8 cellular contexts compared by ENCODE assay signal in the genomic region with DNA sequence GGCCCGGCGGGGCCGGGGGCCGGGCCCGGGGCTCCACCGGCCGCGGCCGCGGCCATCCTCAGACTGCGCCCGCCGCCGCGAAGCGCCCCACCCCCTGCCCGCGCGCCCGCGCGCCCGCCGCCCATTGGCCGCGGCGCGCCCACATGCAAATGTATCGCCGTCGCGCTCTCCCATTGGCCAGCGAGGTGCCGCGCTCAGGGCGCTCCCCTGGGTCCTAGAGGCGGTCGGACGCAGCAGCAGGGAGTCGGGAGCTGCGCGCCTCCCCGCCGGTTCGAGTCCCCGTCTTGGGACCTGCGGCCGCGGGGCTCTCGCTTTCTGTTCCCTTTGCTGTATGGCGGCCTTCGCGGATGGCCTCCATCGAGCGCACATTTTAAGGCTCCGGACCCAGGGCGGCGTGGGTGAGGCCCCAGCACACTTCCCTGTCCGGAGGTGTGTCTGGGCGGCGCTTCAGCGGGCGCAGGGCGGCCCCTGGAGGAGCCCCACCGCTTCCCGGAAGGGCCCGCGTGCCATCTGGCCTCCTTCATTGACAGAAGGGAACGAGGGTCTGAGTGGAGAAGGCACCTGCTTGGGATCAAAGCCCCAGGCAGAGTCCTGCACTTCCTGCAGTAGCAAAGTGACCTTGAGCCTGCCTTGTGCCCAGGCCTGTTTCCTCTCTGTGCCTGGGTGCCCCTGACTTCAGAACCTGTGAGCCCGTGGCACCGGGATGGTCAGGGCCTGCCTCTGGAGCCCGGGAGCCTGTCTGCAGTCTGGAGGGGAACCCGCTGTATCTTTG. TPM values are rescaled to one million over a fixed set of nuclear protein-coding genes. Genes with fewer than 3 reads are reported as not detected.
DNase-seq lines count a peak whose midpoint lies in the region; ATAC-seq and TF ChIP-seq lines count a peak whose summit lies in the region.

A gene with protein sequence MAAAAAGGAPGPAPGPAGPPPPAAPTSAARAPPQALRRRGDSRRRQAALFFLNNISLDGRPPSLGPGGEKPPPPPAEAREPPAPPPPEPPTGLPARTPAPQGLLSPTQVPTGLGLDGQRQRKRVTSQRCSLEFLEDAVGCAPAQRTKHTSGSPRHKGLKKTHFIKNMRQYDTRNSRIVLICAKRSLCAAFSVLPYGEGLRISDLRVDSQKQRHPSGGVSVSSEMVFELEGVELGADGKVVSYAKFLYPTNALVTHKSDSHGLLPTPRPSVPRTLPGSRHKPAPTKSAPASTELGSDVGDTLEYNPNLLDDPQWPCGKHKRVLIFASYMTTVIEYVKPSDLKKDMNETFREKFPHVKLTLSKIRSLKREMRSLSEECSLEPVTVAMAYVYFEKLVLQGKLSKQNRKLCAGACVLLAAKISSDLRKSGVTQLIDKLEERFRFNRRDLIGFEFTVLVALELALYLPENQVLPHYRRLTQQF (minus strand): TSS at position 65 of the 772 bp plus-strand sequence. CDS start 9 bp downstream, at position 56.

- TF ChIP-seq CTCF in OCI-LY3 (IDR thresholded peaks at IDR 0.05; ENCODE audit: low read depth, low read length) (no peak), epithelial cell of esophagus (IDR thresholded peaks at IDR 0.05; ENCODE audit: insufficient read depth, low read depth, low read length, missing control alignments) (no peak), mucosa of descending colon (IDR thresholded peaks at IDR 0.05) (no peak)

- H3K36me3 ChIP-seq in OCI-LY3 (replicated peaks; ENCODE audit: low read depth, low read length): no peaks in the 10 kb centered on the region
- H3K36me3 ChIP-seq in mucosa of descending colon (ENCODE audit: low read depth): no peaks in the 10 kb centered on the region

- H3K4me1 ChIP-seq in OCI-LY3 (ENCODE audit: low read length) (peaks cover 34% of the 10 kb centered on the region), mucosa of descending colon (ENCODE audit: low read depth) (peaks cover 38% of the 10 kb centered on the region)

- peak within 1 kb of the TSS; percentile 94 for H3K9ac ChIP-seq in OCI-LY3 (ENCODE audit: low read length)

- H4K20me1 ChIP-seq in OCI-LY3 (ENCODE audit: insufficient read depth, low read length): peaks cover 12% of the 10 kb centered on the region; the same call in 1 of the 2 replicates

- peak; percentile 67 for ATAC-seq in GM21526 (IDR thresholded peaks at IDR 0.05; ENCODE audit: low FRiP score, unreplicated experiment)
- ATAC-seq in mucosa of descending colon: peak; percentile 83

- DNase-seq in DMS114 treated with DMSO at 0.1 percent for 48 hours (lab: John Stamatoyannopoulos, UW; ENCODE audit: unreplicated experiment): peak; percentile 62
- DNase-seq in HuH-7 (ENCODE audit: low spot score): peak; percentile 99
- DNase-seq in activated T-cell treated with anti-CD3 and anti-CD28 coated beads for 1 hour (ENCODE audit: low read depth): peak; percentile 83
- DNase-seq in epithelial cell of esophagus (ENCODE audit: low read depth): peak; percentile 95
- peak; percentile 93 to 96 (median 95) for DNase-seq in mucosa of descending colon
- peak; percentile 86 to 90 for DNase-seq in stimulated activated CD8-positive, alpha-beta memory T cell treated with anti-CD3 and anti-CD28 coated beads, Interleukin-2, amount 100 ng/mL, for 48 hours (ENCODE audit: low read depth in 2 of 2)

- H2AFZ ChIP-seq in OCI-LY3 (ENCODE audit: low read depth, low read length): peak within 1 kb of the TSS; percentile 97; the same call in 1 of the 2 replicates

- H3K4me3 ChIP-seq in OCI-LY3 (ENCODE audit: low read length): peak within 1 kb of the TSS; percentile 99
- peak within 1 kb of the TSS; percentile 53 for H3K4me3 ChIP-seq in epithelial cell of esophagus (ENCODE audit: low read length)
- peak within 1 kb of the TSS; percentile 56 for H3K4me3 ChIP-seq in mucosa of descending colon

- H3K79me2 ChIP-seq in OCI-LY3 (ENCODE audit: low read length): peaks cover 31% of the 10 kb centered on the region

- peak within 1 kb of the TSS; percentile 94 for H3K4me2 ChIP-seq in OCI-LY3 (ENCODE audit: low read length)

- peak within 1 kb of the TSS; percentile 65 for H3K27ac ChIP-seq in OCI-LY3 (ENCODE audit: low read length)

- intact Hi-C loops in mucosa of descending colon (cut with DNase I, micrococcal nuclease): no loop called here

- H3K9me3 ChIP-seq in OCI-LY3 (ENCODE audit: insufficient read depth, low read length) (no peaks in the 10 kb centered on the region), mucosa of descending colon (no peaks in the 10 kb centered on the region)

- H3K27me3 ChIP-seq in OCI-LY3 (ENCODE audit: low read depth, low read length): no peaks in the 10 kb centered on the region

RNA-seq across cellular contexts. Expression of the gene that starts here (rescaled TPM):
- 1 to 10 TPM; 5.4 to 9.3 (median 6.6) TPM for total RNA-seq in mucosa of descending colon

Comparison
In these comparisons a context has a peak if more than half of its experiments do, and no peak if none do; other contexts are left out.
1. Peak in every context shown above with its lines: DNase-seq, ATAC-seq, H3K4me3 ChIP-seq and H3K27ac ChIP-seq.